8 cellular contexts compared by ENCODE assay signal in the genomic region with DNA sequence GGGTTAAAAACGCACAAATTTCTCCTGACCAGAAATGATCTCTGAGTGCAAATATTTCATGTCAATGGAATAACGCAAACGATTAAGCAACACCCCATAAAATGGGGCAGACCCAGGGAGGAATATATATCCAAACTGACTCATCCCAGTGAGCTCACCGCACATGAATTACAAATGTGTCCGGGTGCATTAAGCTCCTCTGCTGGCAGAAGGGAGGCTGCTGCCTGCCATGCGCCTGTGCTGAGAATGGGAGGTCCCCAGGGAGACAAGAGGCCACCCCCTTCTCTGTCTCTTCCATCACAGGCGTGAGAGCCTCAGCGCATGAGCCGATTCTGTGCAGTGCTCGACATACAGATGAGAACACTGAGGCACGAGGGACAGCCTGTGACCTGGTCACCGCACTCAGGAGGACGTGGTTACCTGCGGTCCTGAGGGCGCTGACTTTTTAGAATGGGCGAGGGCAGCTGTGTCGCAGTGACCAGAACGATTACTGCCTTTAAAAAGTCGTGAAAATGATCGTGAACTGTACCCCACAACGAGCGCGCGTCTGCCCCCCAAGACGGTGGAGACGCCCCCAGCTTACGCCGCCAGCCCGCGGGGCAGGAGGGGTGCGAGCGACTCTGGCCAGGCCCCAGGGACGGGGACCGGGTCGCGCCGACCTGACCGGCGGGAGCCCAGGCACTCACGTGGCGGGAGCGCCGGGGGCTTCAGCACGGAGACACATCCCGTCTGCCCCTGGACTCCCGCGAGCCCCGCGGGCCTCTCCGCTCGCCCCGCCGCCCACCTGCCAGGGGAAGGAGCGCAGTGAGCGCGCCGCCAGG.
DNase-seq lines count a peak whose midpoint lies in the region; ATAC-seq, FAIRE-seq and TF ChIP-seq lines count a peak whose summit lies in the region.
"Not testable (repeated sequence)": the region's sequence is repeated elsewhere in the genome, so short reads cannot be mapped to it uniquely, and the experiment has no call there.

No MANE protein-coding gene starts in this region.

- H3K36me3 Mint-ChIP-seq in activated CD8-positive, alpha-beta T cell treated with anti-CD3 and anti-CD28 coated beads, Interleukin-2, amount 10 ng/mL, durations not matched to agents 7 days and 5 days (ENCODE audit: low read depth) = not testable (repeated sequence)

- H3K36me3 ChIP-seq in NT2/D1 (ENCODE audit: insufficient read depth, insufficient read length, low read length); keratinocyte (ENCODE audit: control insufficient read depth in 2 of 2, extremely low read depth in 1 of 2, insufficient read depth in 2 of 2, low read length in 2 of 2): not testable (repeated sequence)

- H3K4me3 ChIP-seq in GM12875 (ENCODE audit: low read depth, low read length) (peak overlapping the region; percentile 80), NT2/D1 (ENCODE audit: insufficient read length, low read depth) (peak overlapping the region; percentile 78), keratinocyte (ENCODE audit: control insufficient read depth in 2 of 3, extremely low read depth in 1 of 3, insufficient read depth in 2 of 3, low read depth in 1 of 3, low read length in 3 of 3) (peak overlapping the region; percentile 62 to 82 (median 70)), skeletal muscle cell (ENCODE audit: low read depth, low read length) (peak overlapping the region; percentile 50)

- not testable (repeated sequence) for H4K20me1 ChIP-seq in keratinocyte (ENCODE audit: control insufficient read depth, extremely low read depth, insufficient read depth, low read length)

- H3K79me2 ChIP-seq in keratinocyte (ENCODE audit: control insufficient read depth, insufficient read depth, low read length) = not testable (repeated sequence)

- FAIRE-seq in keratinocyte (lab: Jason Lieb, UNC); urothelium cell line (lab: Jason Lieb, UNC): not testable (repeated sequence)

- not testable (repeated sequence) for H3K4me1 ChIP-seq in NT2/D1 (ENCODE audit: insufficient read depth, insufficient read length); keratinocyte (ENCODE audit: control insufficient read depth, extremely low read depth, insufficient read depth, low read length)

- dilution Hi-C loops in keratinocyte (cut with MboI; ENCODE audit: extremely low pct_ligation_motif_present, low sequenced_read_pairs) = not testable (repeated sequence)

- H3K27ac ChIP-seq in cingulate gyrus (ENCODE audit: low read depth, low read length) (peak overlapping the region; percentile 19), keratinocyte (ENCODE audit: control insufficient read depth, insufficient read depth, low read length) (peak overlapping the region; percentile 90)

- H3K9ac ChIP-seq in NT2/D1 (ENCODE audit: insufficient read length, low read depth) (peak overlapping the region; percentile 92), keratinocyte (ENCODE audit: control insufficient read depth, extremely low read depth, insufficient read depth, low read length) (peak overlapping the region; percentile 90)

- H3K4me1 Mint-ChIP-seq in activated CD8-positive, alpha-beta T cell treated with anti-CD3 and anti-CD28 coated beads, Interleukin-2, amount 10 ng/mL, durations not matched to agents 7 days and 5 days (ENCODE audit: low read depth) = peaks cover 19% of the 10 kb centered on the region

- DNase-seq in HUDEP-2 (lab: John Stamatoyannopoulos, UW; ENCODE audit: unreplicated experiment in 76 of 76) (peak in 70 of 76 experiments; percentile 2 to 70 (median 47)), NT2/D1 (ENCODE audit: low read depth, low spot score) (peak; percentile 67), keratinocyte (ENCODE audit: low read depth, low spot score) (peak; percentile 85), skeletal muscle cell (ENCODE audit: low read depth) (peak; percentile 98), urothelium cell line (ENCODE audit: low spot score) (peak; percentile 52)
- DNase-seq in activated CD8-positive, alpha-beta T cell treated with anti-CD3 and anti-CD28 coated beads, Interleukin-2, amount 10 ng/mL, durations not matched to agents 7 days and 5 days = peak; percentile 75

- H3K27me3 ChIP-seq in NT2/D1 (ENCODE audit: insufficient read depth, insufficient read length); keratinocyte (ENCODE audit: control insufficient read depth, extremely low read depth, insufficient read depth, low read length): not testable (repeated sequence)

- peak overlapping the region; percentile 94 for H3K27ac Mint-ChIP-seq in activated CD8-positive, alpha-beta T cell treated with anti-CD3 and anti-CD28 coated beads, Interleukin-2, amount 10 ng/mL, durations not matched to agents 7 days and 5 days

- CTCF ChIA-PET in activated CD8-positive, alpha-beta T cell treated with anti-CD3 and anti-CD28 coated beads, Interleukin-2, amount 10 ng/mL, durations not matched to agents 7 days and 5 days (lab: Charles Lee) = interaction anchor here (1.6 kb wide), 1 partner anchor 74 kb away, joined by 3 read pairs; no protein-coding TSS in a partner anchor

- peak overlapping the region; percentile 87 for H3K4me3 Mint-ChIP-seq in activated CD8-positive, alpha-beta T cell treated with anti-CD3 and anti-CD28 coated beads, Interleukin-2, amount 10 ng/mL, durations not matched to agents 7 days and 5 days

- not testable (repeated sequence) for ATAC-seq in activated CD8-positive, alpha-beta T cell treated with anti-CD3 and anti-CD28 coated beads, Interleukin-2, amount 10 ng/mL, durations not matched to agents 7 days and 5 days

- peak overlapping the region; percentile 60 for H2AFZ ChIP-seq in keratinocyte (ENCODE audit: control insufficient read depth, low read length)

- TF ChIP-seq CTCF in GM12875 (IDR thresholded peaks at IDR 0.05; ENCODE audit: borderline replicate concordance, insufficient read depth, low read depth, low read length); keratinocyte (optimal IDR thresholded peaks at IDR 0.05 in 1 of 3, IDR thresholded peaks at IDR 0.05 in 1 of 3, conservative IDR thresholded peaks at IDR 0.05 in 1 of 3; ENCODE audit: extremely low read depth in 1 of 3, insufficient read depth in 2 of 3, low read length in 3 of 3): not testable (repeated sequence)

- H3K9me3 Mint-ChIP-seq in activated CD8-positive, alpha-beta T cell treated with anti-CD3 and anti-CD28 coated beads, Interleukin-2, amount 10 ng/mL, durations not matched to agents 7 days and 5 days (ENCODE audit: insufficient read depth) = not testable (repeated sequence)

- POLR2A ChIA-PET in activated CD8-positive, alpha-beta T cell treated with anti-CD3 and anti-CD28 coated beads, Interleukin-2, amount 10 ng/mL, durations not matched to agents 7 days and 5 days (lab: Charles Lee) = not testable (repeated sequence)

- H3K9me1 ChIP-seq in keratinocyte (ENCODE audit: control insufficient read depth, extremely low read depth, insufficient read depth, low read length) = not testable (repeated sequence)

- H3K27me3 Mint-ChIP-seq in activated CD8-positive, alpha-beta T cell treated with anti-CD3 and anti-CD28 coated beads, Interleukin-2, amount 10 ng/mL, durations not matched to agents 7 days and 5 days (ENCODE audit: low read depth) = not testable (repeated sequence)

- H3K9me3 ChIP-seq in NT2/D1 (ENCODE audit: insufficient read depth, low read length); keratinocyte (ENCODE audit: control insufficient read depth, low read depth, low read length): not testable (repeated sequence)

- H3K4me2 ChIP-seq in keratinocyte (ENCODE audit: control insufficient read depth, extremely low read depth, insufficient read depth, low read depth, low read length) = peak overlapping the region; percentile 69

Comparison
In these comparisons a context has a peak if more than half of its experiments do, and no peak if none do; other contexts are left out.
1. DNase-seq: peak in every context shown above with its lines; median percentile 98 in skeletal muscle cell; 85 in keratinocyte; 75 in activated CD8-positive, alpha-beta T cell treated with anti-CD3 and anti-CD28 coated beads, Interleukin-2, amount 10 ng/mL, durations not matched to agents 7 days and 5 days; 67 in NT2/D1; 52 in urothelium cell line; 47 in HUDEP-2.